Comparison of ENCODE assay signal across 8 cellular contexts in the genomic region with DNA sequence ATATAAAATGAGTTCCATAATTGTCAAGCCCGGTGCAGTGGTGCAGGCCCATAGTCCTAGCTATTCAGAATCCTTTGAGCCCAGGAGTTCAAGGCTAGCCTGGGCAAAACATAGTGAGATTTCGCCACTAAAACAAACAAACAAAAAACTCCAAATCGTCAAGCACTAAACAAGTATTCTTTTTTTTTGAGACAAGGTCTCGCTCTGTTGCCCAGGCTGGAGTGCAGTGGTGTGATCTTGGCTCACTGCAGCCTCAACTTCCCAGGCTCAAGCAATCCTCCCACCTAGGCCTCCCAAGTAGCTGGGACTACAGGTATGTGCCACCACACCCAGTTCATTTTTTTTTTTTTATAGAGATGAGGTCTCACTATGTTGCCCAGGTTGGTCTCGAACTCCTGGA. TPM values are rescaled to one million over a fixed set of nuclear protein-coding genes. Genes with fewer than 3 reads are reported as not detected.
DNase-seq lines count a peak whose midpoint lies in the region; ATAC-seq, FAIRE-seq and TF ChIP-seq lines count a peak whose summit lies in the region.
"Not testable (repeated sequence)": the region's sequence is repeated elsewhere in the genome, so short reads cannot be mapped to it uniquely, and the experiment has no call there.

No MANE protein-coding gene starts in this region.

- H3K9me3 ChIP-seq in HEK293 (ENCODE audit: control insufficient read depth, insufficient read depth, low read depth, low read length); SJCRH30 (replicated peaks); astrocyte (ENCODE audit: insufficient read depth, low read depth, low read length); endothelial cell of umbilical vein (replicated peaks; ENCODE audit: control insufficient read depth, insufficient read depth, low read length); HepG2 (ENCODE audit: low read length); psoas muscle; thyroid gland: not testable (repeated sequence)

- not testable (repeated sequence) for BruUV-seq in endothelial cell of umbilical vein (replicated peaks; lab: Mats Ljungman, UMichigan); HepG2 (replicated peaks; lab: Mats Ljungman, UMichigan)

- FAIRE-seq in astrocyte (lab: Jason Lieb, UNC); HepG2 (lab: Jason Lieb, UNC): not testable (repeated sequence)
- peak; percentile 21 for FAIRE-seq in endothelial cell of umbilical vein (lab: Jason Lieb, UNC)

- not testable (repeated sequence) for H3K9me3 Mint-ChIP-seq in astrocyte (ENCODE audit: unreplicated experiment)

- CTCF ChIA-PET in HEK293 (lab: Yijun Ruan, JAX) = interaction anchor here (0.6 to 0.9 kb wide), 2 partner anchors 14 to 1357 kb away, joined by 3 to 5 read pairs; no protein-coding TSS in a partner anchor
- CTCF ChIA-PET in endothelial cell of umbilical vein (lab: Charles Lee); HepG2 (lab: Yijun Ruan, JAX; ENCODE audit: low intra/inter-chr PET ratio, low total read pairs): not testable (repeated sequence)

- H3K9me1 ChIP-seq in endothelial cell of umbilical vein (replicated peaks; ENCODE audit: control insufficient read depth, extremely low read depth, insufficient read depth, low read length) = not testable (repeated sequence)

- not testable (repeated sequence) for TF ChIP-seq EP300 in HepG2 (IDR thresholded peaks at IDR 0.05; ENCODE audit: low read depth in 2 of 2, low read length in 2 of 2); HepG2 (CRISPR knock-in tag; IDR thresholded peaks at IDR 0.05; ENCODE audit: borderline replicate concordance)

- H3K36me3 Mint-ChIP-seq in astrocyte (ENCODE audit: low read depth, unreplicated experiment) = peaks cover 24% of the 10 kb centered on the region

- not testable (repeated sequence) for H3K79me2 ChIP-seq in astrocyte (ENCODE audit: insufficient read depth, low read length); endothelial cell of umbilical vein (ENCODE audit: control insufficient read depth, insufficient read depth, low read length); HepG2 (ENCODE audit: insufficient read depth, low read length)

- H4K20me1 ChIP-seq in astrocyte (ENCODE audit: insufficient read depth, low read length) = peaks cover 22% of the 10 kb centered on the region
- H4K20me1 ChIP-seq in endothelial cell of umbilical vein (replicated peaks; ENCODE audit: control insufficient read depth, extremely low read depth, insufficient read depth, low read length); HepG2 (ENCODE audit: insufficient read depth, low read length): not testable (repeated sequence)

- not testable (repeated sequence) for H3K4me3 Mint-ChIP-seq in astrocyte (ENCODE audit: unreplicated experiment)

- not testable (repeated sequence) for TF ChIP-seq CTCF in 22Rv1 (IDR thresholded peaks at IDR 0.05); HEK293 (tag by site-specific recombination; IDR thresholded peaks at IDR 0.05); astrocyte (IDR thresholded peaks at IDR 0.05; ENCODE audit: insufficient read depth, low read depth, low read length); endothelial cell of umbilical vein (IDR thresholded peaks at IDR 0.05; ENCODE audit: extremely low read depth in 1 of 2, insufficient read depth in 1 of 2, low read depth in 1 of 2, low read length in 2 of 2); HepG2 (CRISPR knock-in tag; IDR thresholded peaks at IDR 0.05); psoas muscle (IDR thresholded peaks at IDR 0.05); thyroid gland (IDR thresholded peaks at IDR 0.05)

- peaks cover 21 to 87% of the 10 kb centered on the region in 2 experiments for H3K36me3 ChIP-seq in HEK293 (ENCODE audit: control insufficient read depth in 2 of 2, insufficient read depth in 1 of 2, low read length in 2 of 2)
- H3K36me3 ChIP-seq in SJCRH30 = peaks cover 18% of the 10 kb centered on the region; the same call in 1 of the 2 replicates
- H3K36me3 ChIP-seq in astrocyte (ENCODE audit: insufficient read depth, low read length) = peaks cover 31% of the 10 kb centered on the region
- H3K36me3 ChIP-seq in endothelial cell of umbilical vein (ENCODE audit: control insufficient read depth in 2 of 2, extremely low read depth in 1 of 2, insufficient read depth in 2 of 2, low read length in 2 of 2) = peaks cover 16 to 72% of the 10 kb centered on the region in 2 experiments
- peaks cover 14 to 49% of the 10 kb centered on the region in 2 experiments for H3K36me3 ChIP-seq in HepG2 (replicated peaks in 1 of 2; ENCODE audit: control insufficient read depth in 1 of 2, insufficient read depth in 2 of 2, low read length in 2 of 2)
- H3K36me3 ChIP-seq in psoas muscle (ENCODE audit: insufficient read depth in 1 of 2, low read depth in 1 of 2) = peaks cover 0 to 71% of the 10 kb centered on the region in 2 donors
- H3K36me3 ChIP-seq in thyroid gland = peaks cover 23 to 41% of the 10 kb centered on the region in 2 donors

- not testable (repeated sequence) for H3K27me3 ChIP-seq in SJCRH30; astrocyte (ENCODE audit: insufficient read depth, low read length); endothelial cell of umbilical vein (ENCODE audit: control insufficient read depth in 2 of 2, insufficient read depth in 2 of 2, low read length in 2 of 2); HepG2 (ENCODE audit: control insufficient read depth in 1 of 2, insufficient read depth in 2 of 2, low read length in 2 of 2); psoas muscle (ENCODE audit: insufficient read depth in 3 of 3, low read length in 2 of 3); thyroid gland

- H3K27ac Mint-ChIP-seq in astrocyte (ENCODE audit: unreplicated experiment) = peak overlapping the region; percentile 44

- not testable (repeated sequence) for ATAC-seq in HepG2, psoas muscle

- H3K27ac ChIP-seq in 22Rv1 (peak overlapping the region; percentile 46), HEK293 (ENCODE audit: extremely low read depth, low read depth, low read length) (0 out of 2 replicates have a peak overlapping the region, but pooled peaks have one; percentile 49), SJCRH30 (peak overlapping the region; percentile 56), astrocyte (ENCODE audit: low read depth, low read length) (peak overlapping the region; percentile 24), psoas muscle (peak overlapping the region; percentile 79), thyroid gland (peak overlapping the region; percentile 6 to 35 (median 30))
- not testable (repeated sequence) for H3K27ac ChIP-seq in endothelial cell of umbilical vein (ENCODE audit: insufficient read depth, low read depth, low read length); HepG2 (ENCODE audit: extremely low read length, insufficient read depth, low read length)

- in situ Hi-C loops in HepG2 (cut with HindIII; ENCODE audit: extremely low pct_ligation_motif_present, low pct_unique_long_range_greater_than_20kb) = not testable (repeated sequence)

- dilution Hi-C loops in endothelial cell of umbilical vein (cut with MboI; ENCODE audit: extremely low pct_ligation_motif_present, low sequenced_read_pairs) = not testable (repeated sequence)

- intact Hi-C loops in endothelial cell of umbilical vein (cut with micrococcal nuclease); HepG2 (cut with micrococcal nuclease; ENCODE audit: unreplicated experiment); psoas muscle (cut with DNase I); thyroid gland (cut with DNase I): not testable (repeated sequence)

- WGBS in HepG2 (ENCODE audit: low lambda C conversion rate) = 74% methylated on average over 5 of the region's 5 CpGs
- 84 to 85% (median 84%) methylated on average over 5 of the region's 5 CpGs for WGBS in psoas muscle, 3 donors
- 85 to 88% methylated on average over 5 of the region's 5 CpGs for WGBS in thyroid gland, 2 donors

- peaks cover 15% of the 10 kb centered on the region for H3K4me1 ChIP-seq in HEK293 (ENCODE audit: control insufficient read depth, insufficient read depth, low read length)
- H3K4me1 ChIP-seq in SJCRH30 = peaks cover 34% of the 10 kb centered on the region
- H3K4me1 ChIP-seq in astrocyte (ENCODE audit: insufficient read depth, low read length) = peaks cover 21% of the 10 kb centered on the region
- not testable (repeated sequence) for H3K4me1 ChIP-seq in endothelial cell of umbilical vein (ENCODE audit: control insufficient read depth, extremely low read depth, insufficient read depth, low read length)
- peaks cover 32% of the 10 kb centered on the region for H3K4me1 ChIP-seq in HepG2 (ENCODE audit: insufficient read depth, low read length)
- peaks cover 64% of the 10 kb centered on the region for H3K4me1 ChIP-seq in psoas muscle
- H3K4me1 ChIP-seq in thyroid gland = peaks cover 20 to 30% of the 10 kb centered on the region in 2 donors

- not testable (repeated sequence) for H3K4me3 ChIP-seq in HEK293 (ENCODE audit: low read depth, low read length); SJCRH30; astrocyte (ENCODE audit: insufficient read depth, low read depth, low read length); endothelial cell of umbilical vein (replicated peaks in 1 of 3; ENCODE audit: insufficient read depth in 1 of 3, low read depth in 1 of 3, low read length in 3 of 3); HepG2 (replicated peaks in 1 of 3; ENCODE audit: insufficient read depth in 1 of 3, low read depth in 2 of 3, low read length in 3 of 3); psoas muscle; thyroid gland (replicated peaks in 1 of 3)

- not testable (repeated sequence) for TF ChIP-seq RAD21 in HepG2 (CRISPR knock-in tag; IDR thresholded peaks at IDR 0.05)

- H3K27me3 Mint-ChIP-seq in astrocyte (ENCODE audit: low read depth, unreplicated experiment) = not testable (repeated sequence)

- H3K4me1 Mint-ChIP-seq in astrocyte (ENCODE audit: low read depth, unreplicated experiment) = not testable (repeated sequence)

- POLR2A ChIA-PET in HEK293 (lab: Yijun Ruan, JAX) (interaction anchor here (0.6 to 1.7 kb wide), 3 partner anchors 9 to 128 kb away, joined by 6 to 13 read pairs (median 11); a partner anchor contains a TSS), endothelial cell of umbilical vein (lab: Charles Lee) (interaction anchor here (0.6 kb wide), 1 partner anchor 74 kb away, joined by 3 read pairs; no protein-coding TSS in a partner anchor)
- POLR2A ChIA-PET in HepG2 (lab: Yijun Ruan, JAX) = not testable (repeated sequence)

- not testable (repeated sequence) for DNase-seq in SJCRH30; astrocyte (ENCODE audit: low read depth); endothelial cell of umbilical vein (ENCODE audit: low read depth, low spot score); thyroid gland
- DNase-seq in HepG2 (ENCODE audit: low spot score) (peak; percentile 32), psoas muscle (peak in 1 of 2 donors; percentile 0)

- peak overlapping the region; percentile 42 for H3K4me2 ChIP-seq in astrocyte (ENCODE audit: low read length)
- H3K4me2 ChIP-seq in endothelial cell of umbilical vein (ENCODE audit: insufficient read depth, low read length); HepG2 (ENCODE audit: low read depth, low read length): not testable (repeated sequence)

- TF ChIP-seq POLR2A in endothelial cell of umbilical vein (IDR thresholded peaks at IDR 0.05; ENCODE audit: low read depth, low read length); HepG2 (IDR thresholded peaks at IDR 0.05; ENCODE audit: insufficient read depth in 1 of 2, low read depth in 2 of 2, low read length in 2 of 2); thyroid gland (IDR thresholded peaks at IDR 0.05): not testable (repeated sequence)

- not testable (repeated sequence) for H2AFZ ChIP-seq in astrocyte (ENCODE audit: low read depth, low read length); endothelial cell of umbilical vein (ENCODE audit: low read depth, low read length); HepG2 (ENCODE audit: low read length)

- H3K9ac ChIP-seq in astrocyte (ENCODE audit: low read length); endothelial cell of umbilical vein (replicated peaks; ENCODE audit: extremely low read depth, insufficient read depth, low read length); HepG2 (ENCODE audit: insufficient read depth, low read depth, low read length): not testable (repeated sequence)

RNA-seq across cellular contexts. Expression of a gene that starts 29.4 kb away (rescaled TPM):
- total RNA-seq in SJCRH30 (2014; rRNA removed; shearing (Covaris generic)) = 4.1 and 4.3 TPM in 2 replicates
- total RNA-seq in astrocyte (0.19 and 1.5 TPM in 2 replicates), endothelial cell of umbilical vein (1.3 and 1.9 TPM in 2 replicates), HepG2 (2016; rRNA removed; fragmentation: Illumina TruSeq; extraction: Trizol) (0.22 TPM in 1 of 2 replicates, not detected in the other), psoas muscle (1 to 10 TPM in 2 of 4 donors, under 1 TPM in 2; 0.61 to 1.2 (median 0.95) TPM), thyroid gland (1 to 10 TPM in 1 of 4 donors, under 1 TPM in 1, not detected in 2; 0.67 to 1.7 TPM)
- polyA plus RNA-seq in endothelial cell of umbilical vein (1.1 TPM in 2 replicates), HepG2 (2011; rRNA removed) (0.05 and 0.08 TPM in 2 replicates), psoas muscle (1 to 10 TPM in 1 of 3 donors, under 1 TPM in 2; 0.32 to 3.3 (median 0.80) TPM)
- 0.46 and 0.54 TPM in 2 replicates for polyA plus RNA-seq in endothelial cell of umbilical vein (2011; cell fraction: cytosol; rRNA removed)
- 3.4 and 3.6 TPM in 2 replicates for polyA plus RNA-seq in endothelial cell of umbilical vein (2011; cell fraction: nucleus; rRNA removed)
- 0.23 and 1.4 TPM in 2 replicates for polyA plus RNA-seq in endothelial cell of umbilical vein (2012)
- polyA minus RNA-seq in endothelial cell of umbilical vein = 0.47 TPM in 1 of 2 replicates, not detected in the other
- not detected for polyA minus RNA-seq in endothelial cell of umbilical vein (2011; cell fraction: cytosol; rRNA and poly(A)+ RNA removed)
- 0.96 TPM in 1 of 2 replicates, not detected in the other for polyA minus RNA-seq in endothelial cell of umbilical vein (2011; cell fraction: nucleus; rRNA and poly(A)+ RNA removed)
- not detected in 2 replicates for total RNA-seq in HepG2 (2016; cell fraction: cytosol; rRNA removed; fragmentation: Illumina TruSeq; extraction: Trizol; ENCODE audit: low read depth)
- total RNA-seq in HepG2 (2016; cell fraction: insoluble cytoplasmic fraction; rRNA removed; fragmentation: Illumina TruSeq; extraction: Trizol) = not detected in 2 replicates
- not detected in 2 replicates for total RNA-seq in HepG2 (2016; cell fraction: membrane; rRNA removed; fragmentation: Illumina TruSeq; extraction: Trizol)
- not detected in 2 replicates for total RNA-seq in HepG2 (2016; cell fraction: nucleus; rRNA removed; fragmentation: Illumina TruSeq; extraction: Trizol)
- polyA plus RNA-seq in HepG2 (2011; cell fraction: cytosol; rRNA removed) = 0.08 and 0.17 TPM in 2 replicates
- polyA plus RNA-seq in HepG2 (2011; cell fraction: nucleus; rRNA removed) = 0.40 and 1.6 TPM in 2 replicates
- not detected in 2 replicates for polyA plus RNA-seq in HepG2 (2012)
- polyA plus RNA-seq in HepG2 (2016; cell fraction: cytosol; fragmentation: Illumina TruSeq; extraction: Trizol; ENCODE audit: low read depth) = not detected in 2 replicates
- not detected in 2 replicates for polyA plus RNA-seq in HepG2 (2016; cell fraction: insoluble cytoplasmic fraction; fragmentation: Illumina TruSeq; extraction: Trizol; ENCODE audit: low read depth)
- not detected in 2 replicates for polyA plus RNA-seq in HepG2 (2016; cell fraction: membrane; fragmentation: Illumina TruSeq; extraction: Trizol; ENCODE audit: low read depth)
- 1.5 TPM in 1 of 2 replicates, not detected in the other for polyA plus RNA-seq in HepG2 (2016; cell fraction: nucleus; fragmentation: Illumina TruSeq; extraction: Trizol; ENCODE audit: insufficient read depth, low read depth)
- 0.09 TPM in 1 of 2 replicates, not detected in the other for polyA minus RNA-seq in HepG2 (2011; rRNA and poly(A)+ RNA removed; ENCODE audit: low replicate concordance)
- not detected in 2 replicates for polyA minus RNA-seq in HepG2 (2011; cell fraction: cytosol; rRNA and poly(A)+ RNA removed)
- polyA minus RNA-seq in HepG2 (2011; cell fraction: nucleus; rRNA and poly(A)+ RNA removed) = not detected in 2 replicates

RNA-seq across cellular contexts. Expression of a gene that starts 38.4 kb away (rescaled TPM):
- 5.0 and 6.4 TPM in 2 replicates for total RNA-seq in SJCRH30 (2014; rRNA removed; shearing (Covaris generic))
- total RNA-seq in astrocyte = 24.3 and 26.0 TPM in 2 replicates
- 42.1 and 44.0 TPM in 2 replicates for total RNA-seq in endothelial cell of umbilical vein
- polyA plus RNA-seq in endothelial cell of umbilical vein = 30.5 and 39.3 TPM in 2 replicates
- 19.9 and 27.5 TPM in 2 replicates for polyA plus RNA-seq in endothelial cell of umbilical vein (2011; cell fraction: cytosol; rRNA removed)
- 24.5 and 30.4 TPM in 2 replicates for polyA plus RNA-seq in endothelial cell of umbilical vein (2011; cell fraction: nucleus; rRNA removed)
- polyA plus RNA-seq in endothelial cell of umbilical vein (2012) = 24.5 and 34.1 TPM in 2 replicates
- polyA minus RNA-seq in endothelial cell of umbilical vein = 11.0 and 18.4 TPM in 2 replicates
- 11.4 TPM for polyA minus RNA-seq in endothelial cell of umbilical vein (2011; cell fraction: cytosol; rRNA and poly(A)+ RNA removed)
- polyA minus RNA-seq in endothelial cell of umbilical vein (2011; cell fraction: nucleus; rRNA and poly(A)+ RNA removed) = 13.3 and 16.6 TPM in 2 replicates
- 2.6 and 3.3 TPM in 2 replicates for total RNA-seq in HepG2 (2016; rRNA removed; fragmentation: Illumina TruSeq; extraction: Trizol)
- total RNA-seq in HepG2 (2016; cell fraction: cytosol; rRNA removed; fragmentation: Illumina TruSeq; extraction: Trizol; ENCODE audit: low read depth) = 3.1 TPM in 2 replicates
- total RNA-seq in HepG2 (2016; cell fraction: insoluble cytoplasmic fraction; rRNA removed; fragmentation: Illumina TruSeq; extraction: Trizol) = 1.9 and 3.4 TPM in 2 replicates
- total RNA-seq in HepG2 (2016; cell fraction: membrane; rRNA removed; fragmentation: Illumina TruSeq; extraction: Trizol) = 6.6 and 6.7 TPM in 2 replicates
- total RNA-seq in HepG2 (2016; cell fraction: nucleus; rRNA removed; fragmentation: Illumina TruSeq; extraction: Trizol) = 2.1 and 2.7 TPM in 2 replicates
- polyA plus RNA-seq in HepG2 (2011; rRNA removed) = 1.8 and 2.2 TPM in 2 replicates
- polyA plus RNA-seq in HepG2 (2011; cell fraction: cytosol; rRNA removed) = 1.8 and 3.2 TPM in 2 replicates
- 6.0 and 8.0 TPM in 2 replicates for polyA plus RNA-seq in HepG2 (2011; cell fraction: nucleus; rRNA removed)
- polyA plus RNA-seq in HepG2 (2012) = 0.98 and 1.3 TPM in 2 replicates
- 4.1 and 4.7 TPM in 2 replicates for polyA plus RNA-seq in HepG2 (2016; cell fraction: cytosol; fragmentation: Illumina TruSeq; extraction: Trizol; ENCODE audit: low read depth)
- 3.4 and 4.4 TPM in 2 replicates for polyA plus RNA-seq in HepG2 (2016; cell fraction: insoluble cytoplasmic fraction; fragmentation: Illumina TruSeq; extraction: Trizol; ENCODE audit: low read depth)
- polyA plus RNA-seq in HepG2 (2016; cell fraction: membrane; fragmentation: Illumina TruSeq; extraction: Trizol; ENCODE audit: low read depth) = 7.9 and 8.8 TPM in 2 replicates
- 5.9 and 7.0 TPM in 2 replicates for polyA plus RNA-seq in HepG2 (2016; cell fraction: nucleus; fragmentation: Illumina TruSeq; extraction: Trizol; ENCODE audit: insufficient read depth, low read depth)
- 2.7 and 10.4 TPM in 2 replicates for polyA minus RNA-seq in HepG2 (2011; rRNA and poly(A)+ RNA removed; ENCODE audit: low replicate concordance)
- 1.5 and 1.6 TPM in 2 replicates for polyA minus RNA-seq in HepG2 (2011; cell fraction: cytosol; rRNA and poly(A)+ RNA removed)
- 1.9 and 3.5 TPM in 2 replicates for polyA minus RNA-seq in HepG2 (2011; cell fraction: nucleus; rRNA and poly(A)+ RNA removed)
- total RNA-seq in psoas muscle = 1 to 10 TPM; 4.6 to 7.1 (median 5.7) TPM
- polyA plus RNA-seq in psoas muscle = 10 to 100 TPM in 1 of 3 donors, 1 to 10 TPM in 2; 5.0 to 19.8 (median 5.1) TPM
- 10 to 100 TPM in 3 of 4 donors, 1 to 10 TPM in 1; 9.3 to 22.2 (median 15.7) TPM for total RNA-seq in thyroid gland

RNA-seq across cellular contexts. Expression of a gene that starts 43.5 kb away (rescaled TPM):
- total RNA-seq in SJCRH30 (2014; rRNA removed; shearing (Covaris generic)) = 40.5 and 41.3 TPM in 2 replicates
- total RNA-seq in astrocyte (65.9 and 69.5 TPM in 2 replicates), endothelial cell of umbilical vein (102 and 107 TPM in 2 replicates), HepG2 (2016; rRNA removed; fragmentation: Illumina TruSeq; extraction: Trizol) (28.9 and 29.7 TPM in 2 replicates), psoas muscle (10 to 100 TPM; 26.8 to 35.3 (median 31.1) TPM), thyroid gland (100 to 1,000 TPM in 1 of 4 donors, 10 to 100 TPM in 3; 45.0 to 103 (median 91.4) TPM)
- polyA plus RNA-seq in endothelial cell of umbilical vein (131 and 188 TPM in 2 replicates), HepG2 (2011; rRNA removed) (26.0 and 26.6 TPM in 2 replicates), psoas muscle (10 to 100 TPM; 17.5 to 32.4 (median 30.6) TPM)
- 80.3 and 85.9 TPM in 2 replicates for polyA plus RNA-seq in endothelial cell of umbilical vein (2011; cell fraction: cytosol; rRNA removed)
- 129 and 131 TPM in 2 replicates for polyA plus RNA-seq in endothelial cell of umbilical vein (2011; cell fraction: nucleus; rRNA removed)
- polyA plus RNA-seq in endothelial cell of umbilical vein (2012) = 84.9 and 85.8 TPM in 2 replicates
- polyA minus RNA-seq in endothelial cell of umbilical vein = 178 and 221 TPM in 2 replicates
- 46.8 TPM for polyA minus RNA-seq in endothelial cell of umbilical vein (2011; cell fraction: cytosol; rRNA and poly(A)+ RNA removed)
- polyA minus RNA-seq in endothelial cell of umbilical vein (2011; cell fraction: nucleus; rRNA and poly(A)+ RNA removed) = 73.2 and 80.7 TPM in 2 replicates
- 5.7 and 5.9 TPM in 2 replicates for total RNA-seq in HepG2 (2016; cell fraction: cytosol; rRNA removed; fragmentation: Illumina TruSeq; extraction: Trizol; ENCODE audit: low read depth)
- total RNA-seq in HepG2 (2016; cell fraction: insoluble cytoplasmic fraction; rRNA removed; fragmentation: Illumina TruSeq; extraction: Trizol) = 26.4 and 28.8 TPM in 2 replicates
- 13.5 and 15.5 TPM in 2 replicates for total RNA-seq in HepG2 (2016; cell fraction: membrane; rRNA removed; fragmentation: Illumina TruSeq; extraction: Trizol)
- 18.1 and 19.1 TPM in 2 replicates for total RNA-seq in HepG2 (2016; cell fraction: nucleus; rRNA removed; fragmentation: Illumina TruSeq; extraction: Trizol)
- 16.8 and 22.0 TPM in 2 replicates for polyA plus RNA-seq in HepG2 (2011; cell fraction: cytosol; rRNA removed)
- 34.0 and 38.2 TPM in 2 replicates for polyA plus RNA-seq in HepG2 (2011; cell fraction: nucleus; rRNA removed)
- 20.3 and 22.7 TPM in 2 replicates for polyA plus RNA-seq in HepG2 (2012)
- 4.3 and 4.6 TPM in 2 replicates for polyA plus RNA-seq in HepG2 (2016; cell fraction: cytosol; fragmentation: Illumina TruSeq; extraction: Trizol; ENCODE audit: low read depth)
- 22.1 and 30.0 TPM in 2 replicates for polyA plus RNA-seq in HepG2 (2016; cell fraction: insoluble cytoplasmic fraction; fragmentation: Illumina TruSeq; extraction: Trizol; ENCODE audit: low read depth)
- polyA plus RNA-seq in HepG2 (2016; cell fraction: membrane; fragmentation: Illumina TruSeq; extraction: Trizol; ENCODE audit: low read depth) = 9.7 and 10.4 TPM in 2 replicates
- 30.2 and 32.6 TPM in 2 replicates for polyA plus RNA-seq in HepG2 (2016; cell fraction: nucleus; fragmentation: Illumina TruSeq; extraction: Trizol; ENCODE audit: insufficient read depth, low read depth)
- polyA minus RNA-seq in HepG2 (2011; rRNA and poly(A)+ RNA removed; ENCODE audit: low replicate concordance) = 92.9 and 98.5 TPM in 2 replicates
- 32.7 and 33.4 TPM in 2 replicates for polyA minus RNA-seq in HepG2 (2011; cell fraction: cytosol; rRNA and poly(A)+ RNA removed)
- 19.2 and 21.4 TPM in 2 replicates for polyA minus RNA-seq in HepG2 (2011; cell fraction: nucleus; rRNA and poly(A)+ RNA removed)
